ENCODE assay signal across 36 cellular contexts in genomic region chr13:89704040-89704439, GRCh38.
"Had no signal": no experiment of that assay in that cellular context is flagged by ENCODE, and none has a peak within 500 bp of the region (broad histone marks: within the 10 kb centered on the region; RNA-seq: fewer than 3 reads in every experiment).

No MANE protein-coding gene starts in this region.

- H3K4me1 ChIP-seq: adrenal gland, ascending aorta, breast epithelium, esophagus squamous epithelium, heart left ventricle had no signal

- ATAC-seq: activated CD4-positive, CD25-positive, alpha-beta regulatory T cell treated with anti-CD3 and anti-CD28 coated beads, Interleukin-2, amount 50 U/mL, for 24 hours; activated CD8-positive, alpha-beta memory T cell treated with anti-CD3 and anti-CD28 coated beads, Interleukin-2, amount 10 ng/mL, durations not matched to agents 7 days and 5 days; activated CD8-positive, alpha-beta T cell treated with anti-CD3 and anti-CD28 coated beads, Interleukin-2, amount 10 ng/mL, durations not matched to agents 7 days and 5 days; activated naive CD8-positive, alpha-beta T cell treated with anti-CD3 and anti-CD28 coated beads, Interleukin-2, amount 50 U/mL, for 24 hours; heart left ventricle had no signal

- H3K27ac ChIP-seq: adrenal gland, ascending aorta, breast epithelium, cardiac muscle cell, coronary artery, dorsolateral prefrontal cortex, esophagus squamous epithelium, heart left ventricle, VCaP had no signal

- H3K27me3 Mint-ChIP-seq: activated B cell treated with CpG ODN at 0.5 μM for 24 hours; activated CD4-positive, alpha-beta memory T cell treated with anti-CD3 and anti-CD28 coated beads for 36 hours; activated CD8-positive, alpha-beta memory T cell treated with anti-CD3 and anti-CD28 coated beads, Interleukin-2, amount 10 ng/mL, durations not matched to agents 7 days and 5 days; activated naive CD4-positive, alpha-beta T cell treated with anti-CD3 and anti-CD28 coated beads, Interleukin-2, amount 50 U/mL, for 24 hours; activated naive CD8-positive, alpha-beta T cell treated with anti-CD3 and anti-CD28 coated beads for 36 hours; activated naive CD8-positive, alpha-beta T cell treated with anti-CD3 and anti-CD28 coated beads, Interleukin-2, amount 50 U/mL, for 24 hours; brain; dendritic cell treated with granulocyte-macrophage colony-stimulating factor and Interleukin-4, amounts not matched to agents 40 ng/mL and 50 ng/mL, for 4 days had no signal

- H3K36me3 ChIP-seq: adrenal gland, ascending aorta, breast epithelium, cardiac muscle cell, esophagus squamous epithelium, heart left ventricle had no signal

- H3K4me3 Mint-ChIP-seq: activated B cell treated with CpG ODN at 0.5 μM for 24 hours; activated CD4-positive, alpha-beta memory T cell treated with anti-CD3 and anti-CD28 coated beads for 36 hours; activated CD8-positive, alpha-beta memory T cell treated with anti-CD3 and anti-CD28 coated beads, Interleukin-2, amount 10 ng/mL, durations not matched to agents 7 days and 5 days; activated CD8-positive, alpha-beta T cell treated with anti-CD3 and anti-CD28 coated beads, Interleukin-2, amount 10 ng/mL, durations not matched to agents 7 days and 5 days; activated naive CD4-positive, alpha-beta T cell treated with anti-CD3 and anti-CD28 coated beads for 36 hours; activated naive CD4-positive, alpha-beta T cell treated with anti-CD3 and anti-CD28 coated beads, Interleukin-2, amount 50 U/mL, for 24 hours; activated naive CD8-positive, alpha-beta T cell treated with anti-CD3 and anti-CD28 coated beads for 36 hours; activated naive CD8-positive, alpha-beta T cell treated with anti-CD3 and anti-CD28 coated beads, Interleukin-2, amount 50 U/mL, for 24 hours; activated T-helper 1 cell treated with anti-CD3 and anti-CD28 coated beads, Interleukin-12 subunit alpha, Interleukin-12 subunit beta, Interleukin-2, Interleukin-4 antibody, amounts not matched to agents 30 ng/mL and 10 ng/mL and 1 ng/mL, durations not matched to agents 14 hours and 24 hours and 36 hours; brain; dendritic cell treated with granulocyte-macrophage colony-stimulating factor and Interleukin-4, amounts not matched to agents 40 ng/mL and 50 ng/mL, for 4 days; endodermal cell had no signal

- H3K36me3 Mint-ChIP-seq: activated CD4-positive, alpha-beta memory T cell treated with anti-CD3 and anti-CD28 coated beads for 36 hours; activated CD8-positive, alpha-beta memory T cell treated with anti-CD3 and anti-CD28 coated beads, Interleukin-2, amount 10 ng/mL, durations not matched to agents 7 days and 5 days; activated naive CD4-positive, alpha-beta T cell treated with anti-CD3 and anti-CD28 coated beads, Interleukin-2, amount 50 U/mL, for 24 hours; activated naive CD8-positive, alpha-beta T cell treated with anti-CD3 and anti-CD28 coated beads for 36 hours; brain had no signal

- H3K9me3 ChIP-seq: ascending aorta, breast epithelium, esophagus squamous epithelium had no signal

- H3K27ac Mint-ChIP-seq: activated B cell treated with CpG ODN at 0.5 μM for 24 hours; activated CD4-positive, alpha-beta memory T cell treated with anti-CD3 and anti-CD28 coated beads for 36 hours; activated CD8-positive, alpha-beta memory T cell treated with anti-CD3 and anti-CD28 coated beads, Interleukin-2, amount 10 ng/mL, durations not matched to agents 7 days and 5 days; activated CD8-positive, alpha-beta T cell treated with anti-CD3 and anti-CD28 coated beads, Interleukin-2, amount 10 ng/mL, durations not matched to agents 7 days and 5 days; activated naive CD4-positive, alpha-beta T cell treated with anti-CD3 and anti-CD28 coated beads for 36 hours; activated naive CD4-positive, alpha-beta T cell treated with anti-CD3 and anti-CD28 coated beads, Interleukin-2, amount 50 U/mL, for 24 hours; activated naive CD8-positive, alpha-beta T cell treated with anti-CD3 and anti-CD28 coated beads for 36 hours; activated naive CD8-positive, alpha-beta T cell treated with anti-CD3 and anti-CD28 coated beads, Interleukin-2, amount 50 U/mL, for 24 hours; activated T-helper 1 cell treated with anti-CD3 and anti-CD28 coated beads, Interleukin-12 subunit alpha, Interleukin-12 subunit beta, Interleukin-2, Interleukin-4 antibody, amounts not matched to agents 30 ng/mL and 10 ng/mL and 1 ng/mL, durations not matched to agents 14 hours and 24 hours and 36 hours; activated T-helper 2 cell treated with anti-CD3 and anti-CD28 coated beads, Interferon-gamma antibody, Interleukin-2, Interleukin-4, amounts not matched to agents 10 μg/mL and 5 μg/mL and 100 μg/mL, durations not matched to agents 14 hours and 24 hours and 36 hours; brain; dendritic cell treated with granulocyte-macrophage colony-stimulating factor and Interleukin-4, amounts not matched to agents 40 ng/mL and 50 ng/mL, for 4 days; endodermal cell had no signal

- H3K4me1 Mint-ChIP-seq: activated B cell treated with CpG ODN at 0.5 μM for 24 hours; activated CD8-positive, alpha-beta memory T cell treated with anti-CD3 and anti-CD28 coated beads, Interleukin-2, amount 10 ng/mL, durations not matched to agents 7 days and 5 days; activated naive CD4-positive, alpha-beta T cell treated with anti-CD3 and anti-CD28 coated beads, Interleukin-2, amount 50 U/mL, for 24 hours; activated naive CD8-positive, alpha-beta T cell treated with anti-CD3 and anti-CD28 coated beads for 36 hours; activated naive CD8-positive, alpha-beta T cell treated with anti-CD3 and anti-CD28 coated beads, Interleukin-2, amount 50 U/mL, for 24 hours; brain; endodermal cell had no signal

- H3K4me3 ChIP-seq: adrenal gland, ascending aorta, breast epithelium, cardiac muscle cell, coronary artery, dorsolateral prefrontal cortex, esophagus squamous epithelium, heart left ventricle had no signal

- H3K9me3 Mint-ChIP-seq: activated naive CD4-positive, alpha-beta T cell treated with anti-CD3 and anti-CD28 coated beads, Interleukin-2, amount 50 U/mL, for 24 hours had no signal

- DNase-seq: activated B cell treated with CpG ODN at 0.5 μM for 24 hours; activated CD4-positive, alpha-beta memory T cell treated with anti-CD3 and anti-CD28 coated beads for 36 hours; activated CD4-positive, alpha-beta T cell treated with anti-CD3 and anti-CD28 coated beads for 48 hours; activated CD8-positive, alpha-beta memory T cell treated with anti-CD3 and anti-CD28 coated beads, Interleukin-2, amount 10 ng/mL, durations not matched to agents 7 days and 5 days; activated CD8-positive, alpha-beta memory T cell treated with anti-CD3 and anti-CD28 coated beads, Interleukin-2, amount 50 U/mL, for 4 hours; activated CD8-positive, alpha-beta T cell treated with anti-CD3 and anti-CD28 coated beads, Interleukin-2, amount 10 ng/mL, durations not matched to agents 7 days and 5 days; activated effector memory CD4-positive, alpha-beta T cell treated with anti-CD3 and anti-CD28 coated beads, Interleukin-2, amount 50 U/mL, for 16 hours; activated naive CD4-positive, alpha-beta T cell treated with anti-CD3 and anti-CD28 coated beads for 36 hours; activated naive CD8-positive, alpha-beta T cell treated with anti-CD3 and anti-CD28 coated beads for 36 hours; activated naive CD8-positive, alpha-beta T cell treated with anti-CD3 and anti-CD28 coated beads, Interleukin-2, amount 50 U/mL, for 24 hours; activated T-cell treated with anti-CD3 and anti-CD28 coated beads, Interleukin-2, amount 50 U/mL, for 1 hour; activated T-cell treated with anti-CD3 and anti-CD28 coated beads, Interleukin-2, amount 50 U/mL, for 48 hours; adrenal gland; amygdala; central memory CD4-positive, alpha-beta T cell; cerebellar nuclear complex; dorsolateral prefrontal cortex; effector memory CD4-positive, alpha-beta T cell; endodermal cell; erythroblast; esophagus squamous epithelium; foreskin melanocyte; glutamatergic neuron; heart left ventricle; T-helper 2 cell had no signal

- H3K27me3 ChIP-seq: adrenal gland, ascending aorta, breast epithelium, cardiac muscle cell, dorsolateral prefrontal cortex, esophagus squamous epithelium, heart left ventricle had no signal
